ENCODE assay signal across 22 cellular contexts in genomic region chr3:96266395-96267187, GRCh38.
DNase-seq lines count a peak whose midpoint lies in the region; ATAC-seq, FAIRE-seq and TF ChIP-seq lines count a peak whose summit lies in the region.
"Had no signal": no experiment of that assay in that cellular context is flagged by ENCODE, and none has a peak within 500 bp of the region (broad histone marks: within the 10 kb centered on the region; RNA-seq: fewer than 3 reads in every experiment).

No MANE protein-coding gene starts in this region.

- CTCF ChIA-PET in Calu3 (lab: Charles Lee) = no interaction called here

- H3K36me3 Mint-ChIP-seq in Calu3 (ENCODE audit: insufficient read depth, unreplicated experiment) = no peaks in the 10 kb centered on the region
- H3K36me3 Mint-ChIP-seq: CD8-positive, alpha-beta T cell had no signal

- BruUV-seq in Calu3 (replicated peaks; lab: Mats Ljungman, UMichigan) = no TSS peak

- intact Hi-C loops in Calu3 (cut with micrococcal nuclease; ENCODE audit: unreplicated experiment) = no loop called here
- intact Hi-C loops in right lobe of liver (cut with DNase I) = no loop called here

- H3K9me3 Mint-ChIP-seq in Calu3 (ENCODE audit: low read depth, unreplicated experiment) = peaks cover under 1% of the 10 kb centered on the region

- TF ChIP-seq CTCF in Calu3 (IDR thresholded peaks at IDR 0.05; ENCODE audit: unreplicated experiment) (no peak), fibroblast of mammary gland (conservative IDR thresholded peaks at IDR 0.05; ENCODE audit: control insufficient read depth, insufficient read depth, low read depth, low read length) (no peak), right lobe of liver (IDR thresholded peaks at IDR 0.05) (no peak)

- peak in 3 of 4 donors; percentile 40 to 94 (median 49) for ATAC-seq in right lobe of liver
- ATAC-seq: CD8-positive, alpha-beta T cell; HCT116; mucosa of descending colon had no signal

- no peak overlapping the region for H3K27ac ChIP-seq in right lobe of liver
- H3K27ac ChIP-seq: KMS-11, SJSA1 had no signal

- H3K4me3 ChIP-seq in fibroblast of mammary gland (ENCODE audit: control insufficient read depth, low read depth, low read length) = no peak overlapping the region
- H3K4me3 ChIP-seq in right lobe of liver = no peak overlapping the region
- H3K4me3 ChIP-seq: mucosa of descending colon, SJSA1 had no signal

- H3K4me3 Mint-ChIP-seq in Calu3 (ENCODE audit: low read depth, unreplicated experiment) = no peak overlapping the region
- H3K4me3 Mint-ChIP-seq: CD8-positive, alpha-beta T cell had no signal

- H3K4me1 ChIP-seq in right lobe of liver = no peaks in the 10 kb centered on the region
- H3K4me1 ChIP-seq: SJSA1 had no signal

- FAIRE-seq in RCC 7860 (lab: Jason Lieb, UNC) = peak; percentile 89
- FAIRE-seq: urothelium cell line had no signal

- peaks cover 23% of the 10 kb centered on the region for H3K4me1 Mint-ChIP-seq in Calu3 (ENCODE audit: low read depth, unreplicated experiment)

- TF ChIP-seq POLR2A in right lobe of liver (IDR thresholded peaks at IDR 0.05) = no peak

- no peaks in the 10 kb centered on the region for H3K27me3 ChIP-seq in right lobe of liver
- H3K27me3 ChIP-seq: SJSA1 had no signal

- H3K27me3 Mint-ChIP-seq in Calu3 (ENCODE audit: unreplicated experiment) = no peaks in the 10 kb centered on the region

- no peaks in the 10 kb centered on the region for H3K36me3 ChIP-seq in right lobe of liver
- H3K36me3 ChIP-seq: SJSA1 had no signal

- 28% methylated on average over 3 of the region's 3 CpGs for WGBS in right lobe of liver (ENCODE audit: insufficient coverage, low coverage, low lambda C conversion rate, missing lambda C conversion rate)

- H3K9me3 ChIP-seq in right lobe of liver = no peaks in the 10 kb centered on the region
- H3K9me3 ChIP-seq: mucosa of descending colon, SJSA1 had no signal

- DNase-seq in Calu3 (peak; percentile 44), RCC 7860 (ENCODE audit: low spot score) (peak; percentile 72), fibroblast of mammary gland (ENCODE audit: low read depth) (peak; percentile 32), right lobe of liver (no peak), OCI-M2 (lab: John Stamatoyannopoulos, UW; ENCODE audit: unreplicated experiment) (no peak), nucleus accumbens (lab: John Stamatoyannopoulos, UW) (no peak), COR-L47 (lab: John Stamatoyannopoulos, UW) (no peak), NCI-H526 treated with DMSO at 0.1 percent for 48 hours (lab: John Stamatoyannopoulos, UW) (no peak)
- DNase-seq: activated CD8-positive, alpha-beta memory T cell treated with anti-CD3 and anti-CD28 coated beads, Interleukin-2, amount 50 U/mL, for 48 hours; activated naive CD4-positive, alpha-beta T cell; CD8-positive, alpha-beta T cell; islet precursor cell; mucosa of descending colon; NCI-H146; NCI-H2227 treated with DMSO at 0.1 percent for 48 hours; stimulated activated CD4-positive, alpha-beta T cell treated with anti-CD3 and anti-CD28 coated beads, Interleukin-12 subunit alpha, Interleukin-12 subunit beta, amount 100 ng/mL, for 4 hours; stimulated activated naive CD4-positive, alpha-beta T cell treated with Interleukin-2 at 50 U/mL for 16 hours; T1000 had no signal

- peak overlapping the region; percentile 57 for H3K27ac Mint-ChIP-seq in Calu3 (ENCODE audit: unreplicated experiment)
- H3K27ac Mint-ChIP-seq: CD8-positive, alpha-beta T cell had no signal

Comparison
In these comparisons a context has a peak if more than half of its experiments do, and no peak if none do; other contexts are left out.
1. DNase-seq: peak in Calu3 (single experiment), RCC 7860 (single experiment) and fibroblast of mammary gland (single experiment); none in right lobe of liver (0 of 3), OCI-M2 (single experiment), nucleus accumbens (0 of 56), COR-L47 (single experiment) and NCI-H526 treated with DMSO at 0.1 percent for 48 hours (single experiment).